In genomic region chr2:215236131-215236530, GRCh38 we compare ENCODE assay signal across 17 cellular contexts.
DNase-seq lines count a peak whose midpoint lies in the region; ATAC-seq and TF ChIP-seq lines count a peak whose summit lies in the region.
"Had no signal": no experiment of that assay in that cellular context is flagged by ENCODE, and none has a peak within 500 bp of the region (broad histone marks: within the 10 kb centered on the region; RNA-seq: fewer than 3 reads in every experiment).

No MANE protein-coding gene starts in this region.

- H4K20me1 ChIP-seq in GM23338 (replicated peaks; ENCODE audit: insufficient read depth) = no peaks in the 10 kb centered on the region
- H4K20me1 ChIP-seq: BLaER1 had no signal

- H3K27me3 Mint-ChIP-seq in GM23338 (ENCODE audit: insufficient read depth, low read depth, poor library complexity) = no peaks in the 10 kb centered on the region
- peaks cover 0 to 12% (median 6%) of the 10 kb centered on the region in 5 donors for H3K27me3 Mint-ChIP-seq in naive thymus-derived CD8-positive, alpha-beta T cell

- H3K36me3 Mint-ChIP-seq in GM23338 (ENCODE audit: low read depth) = no peaks in the 10 kb centered on the region
- H3K36me3 Mint-ChIP-seq in naive thymus-derived CD8-positive, alpha-beta T cell = no peaks in the 10 kb centered on the region
- H3K36me3 Mint-ChIP-seq: CD14-positive monocyte; CD4-positive, alpha-beta memory T cell had no signal

- TF ChIP-seq CTCF in GM23338 (conservative IDR thresholded peaks at IDR 0.05; ENCODE audit: low read depth in 2 of 2) = no peak
- TF ChIP-seq CTCF in kidney epithelial cell (IDR thresholded peaks at IDR 0.05; ENCODE audit: insufficient read depth, low read length, poor library complexity, severe bottlenecking) = no peak

- no peaks in the 10 kb centered on the region for H3K4me1 ChIP-seq in GM23338 (ENCODE audit: insufficient read depth)
- H3K4me1 ChIP-seq: BLaER1, HAP-1 had no signal

- no peak for ATAC-seq in GM23338
- ATAC-seq in Right ventricle myocardium inferior = no peak
- ATAC-seq in naive thymus-derived CD8-positive, alpha-beta T cell = no peak

- no peaks in the 10 kb centered on the region for H3K36me3 ChIP-seq in GM23338 (ENCODE audit: insufficient read depth)
- no peaks in the 10 kb centered on the region for H3K36me3 ChIP-seq in kidney epithelial cell (ENCODE audit: control insufficient read depth, insufficient read depth, low read length)
- H3K36me3 ChIP-seq: BLaER1, HAP-1 had no signal

- in situ Hi-C loops in Caki2 (cut with HindIII; ENCODE audit: low pct_unique_long_range_greater_than_20kb, low sequenced_read_pairs) = no loop called here

- H3F3A ChIP-seq in GM23338 (replicated peaks; ENCODE audit: low read depth) = no peaks in the 10 kb centered on the region

- no peak overlapping the region for H3K27ac ChIP-seq in GM23338 (ENCODE audit: low read depth)
- H3K27ac ChIP-seq: BLaER1, HL-60 had no signal

- POLR2A ChIA-PET in naive thymus-derived CD8-positive, alpha-beta T cell (lab: Charles Lee) = no interaction called here

- H3K27ac Mint-ChIP-seq in GM23338 = no peak overlapping the region
- no peak overlapping the region for H3K27ac Mint-ChIP-seq in naive thymus-derived CD8-positive, alpha-beta T cell
- H3K27ac Mint-ChIP-seq: CD14-positive monocyte; CD4-positive, alpha-beta memory T cell had no signal

- no peak overlapping the region for H3K4me2 ChIP-seq in GM23338
- H3K4me2 ChIP-seq: BLaER1 had no signal

- H3K9me3 Mint-ChIP-seq in GM23338 = no peaks in the 10 kb centered on the region
- no peaks in the 10 kb centered on the region for H3K9me3 Mint-ChIP-seq in naive thymus-derived CD8-positive, alpha-beta T cell
- H3K9me3 Mint-ChIP-seq: CD4-positive, alpha-beta memory T cell had no signal

- no peaks in the 10 kb centered on the region for H3K9me2 ChIP-seq in GM23338 (ENCODE audit: insufficient read depth)

- H2AFZ ChIP-seq in GM23338 = 0 out of 2 replicates have a peak overlapping the region, but pooled peaks have one; percentile 72

- H3K4me3 Mint-ChIP-seq in GM23338 = no peak overlapping the region
- no peak overlapping the region for H3K4me3 Mint-ChIP-seq in naive thymus-derived CD8-positive, alpha-beta T cell
- H3K4me3 Mint-ChIP-seq: CD14-positive monocyte; CD4-positive, alpha-beta memory T cell had no signal

- no peaks in the 10 kb centered on the region for H3K4me1 Mint-ChIP-seq in GM23338
- H3K4me1 Mint-ChIP-seq in naive thymus-derived CD8-positive, alpha-beta T cell = no peaks in the 10 kb centered on the region
- H3K4me1 Mint-ChIP-seq: CD14-positive monocyte; CD4-positive, alpha-beta memory T cell had no signal

- intact Hi-C loops in Right ventricle myocardium inferior (cut with DNase I) = no loop called here

- DNase-seq in Caki2 (ENCODE audit: low read depth) = peak; percentile 72
- no peak for DNase-seq in GM23338 (ENCODE audit: low spot score)
- DNase-seq in kidney epithelial cell (ENCODE audit: low read depth) = peak; percentile 5
- peak; percentile 74 for DNase-seq in renal cortical epithelial cell (ENCODE audit: low read depth)
- DNase-seq in Right ventricle myocardium inferior (ENCODE audit: missing footprints) = no peak
- DNase-seq in NCI-H226 = no peak
- DNase-seq in naive thymus-derived CD8-positive, alpha-beta T cell = no peak
- DNase-seq: 8988T; CD4-positive, alpha-beta memory T cell; DMS 273 treated with DMSO at 0.1 percent for 48 hours; DMS53; DND-41; IMR-90 had no signal

- H3K27me3 ChIP-seq in GM23338 (ENCODE audit: insufficient read depth) (no peaks in the 10 kb centered on the region), kidney epithelial cell (ENCODE audit: control insufficient read depth, insufficient read depth, low read length) (no peaks in the 10 kb centered on the region)
- H3K27me3 ChIP-seq: BLaER1 had no signal

- H3K79me2 ChIP-seq in GM23338 (replicated peaks; ENCODE audit: insufficient read depth) = no peaks in the 10 kb centered on the region

- H3K4me3 ChIP-seq in GM23338 (no peak overlapping the region), kidney epithelial cell (ENCODE audit: low read depth, low read length) (no peak overlapping the region)
- H3K4me3 ChIP-seq: BLaER1, HAP-1 had no signal

TF ChIP-seq in GM23338, 12 proteins besides CTCF, POLR2A, EP300 and RAD21 (continues in another document):
- TF ChIP-seq REST (IDR thresholded peaks at IDR 0.05; ENCODE audit: unreplicated experiment) = no peak
- TF ChIP-seq EZH2phosphoT487 (IDR thresholded peaks at IDR 0.05; ENCODE audit: unreplicated experiment) = no peak
- no peak for TF ChIP-seq NANOG (IDR thresholded peaks at IDR 0.05; ENCODE audit: borderline replicate concordance)
- no peak for TF ChIP-seq ETS1 (IDR thresholded peaks at IDR 0.05)

Comparison
In these comparisons a context has a peak if more than half of its experiments do, and no peak if none do; other contexts are left out.
1. DNase-seq: peak in Caki2 (single experiment), kidney epithelial cell (single experiment) and renal cortical epithelial cell (single experiment); none in GM23338 (single experiment), Right ventricle myocardium inferior (single experiment), NCI-H226 (single experiment) and naive thymus-derived CD8-positive, alpha-beta T cell (0 of 10).